Comparison of ENCODE assay signal across 1 cellular context in genomic region chr17:68016838-68017237, GRCh38.
TF ChIP-seq lines count a peak whose summit lies in the region.

No MANE protein-coding gene starts in this region.

TF ChIP-seq in HepG2, 621 proteins besides CTCF, POLR2A, EP300 and RAD21 (continues in another document):
- no peak for TF ChIP-seq ZNF10 (CRISPR knock-in tag; IDR thresholded peaks at IDR 0.05; ENCODE audit: borderline replicate concordance, low read depth)
- TF ChIP-seq EEA1 (CRISPR knock-in tag; IDR thresholded peaks at IDR 0.05; ENCODE audit: borderline replicate concordance) = no peak
- TF ChIP-seq JDP2 (CRISPR knock-in tag; IDR thresholded peaks at IDR 0.05; ENCODE audit: borderline replicate concordance) = no peak
- no peak for TF ChIP-seq MIER2 (CRISPR knock-in tag; IDR thresholded peaks at IDR 0.05)
- 0 out of 2 replicates have a peak, but pooled peaks have one; percentile 35 for TF ChIP-seq PAXIP1 (CRISPR knock-in tag; conservative IDR thresholded peaks at IDR 0.05)
- no peak for TF ChIP-seq MAX (IDR thresholded peaks at IDR 0.05)
- no peak for TF ChIP-seq AGO2 (optimal IDR thresholded peaks at IDR 0.05; ENCODE audit: low read depth, low read length)
- peak; percentile 42; the same call in 1 of the 2 replicates for TF ChIP-seq CREM (IDR thresholded peaks at IDR 0.05)
- TF ChIP-seq CREM (CRISPR knock-in tag; IDR thresholded peaks at IDR 0.05) = no peak
- no peak for TF ChIP-seq KLF9 (CRISPR knock-in tag; IDR thresholded peaks at IDR 0.05; ENCODE audit: low read depth)
- TF ChIP-seq ZNF749 (CRISPR knock-in tag; IDR thresholded peaks at IDR 0.05; ENCODE audit: borderline replicate concordance) = no peak
- TF ChIP-seq ATF7 (IDR thresholded peaks at IDR 0.05) = peak; percentile 62; the same call in 1 of the 2 replicates
- TF ChIP-seq ATF7 (CRISPR knock-in tag; IDR thresholded peaks at IDR 0.05) = no peak
- no peak for TF ChIP-seq SP140L (CRISPR knock-in tag; IDR thresholded peaks at IDR 0.05; ENCODE audit: borderline replicate concordance)
- no peak for TF ChIP-seq ZFP41 (CRISPR knock-in tag; IDR thresholded peaks at IDR 0.05; ENCODE audit: borderline replicate concordance)
- TF ChIP-seq HHEX (CRISPR knock-in tag; IDR thresholded peaks at IDR 0.05) = no peak
- TF ChIP-seq RNF2 (conservative IDR thresholded peaks at IDR 0.05; ENCODE audit: low read depth) = no peak
- no peak for TF ChIP-seq POGZ (CRISPR knock-in tag; IDR thresholded peaks at IDR 0.05)
- no peak for TF ChIP-seq ZHX2 (IDR thresholded peaks at IDR 0.05; ENCODE audit: low read depth)
- no peak for TF ChIP-seq ZHX2 (CRISPR knock-in tag; IDR thresholded peaks at IDR 0.05; ENCODE audit: borderline replicate concordance)
- 0 out of 2 replicates have a peak, but pooled peaks have one; percentile 45 for TF ChIP-seq ZSCAN29 (CRISPR knock-in tag; conservative IDR thresholded peaks at IDR 0.05)
- TF ChIP-seq ZNF121 (CRISPR knock-in tag; IDR thresholded peaks at IDR 0.05) = no peak
- TF ChIP-seq PPARG (CRISPR knock-in tag; conservative IDR thresholded peaks at IDR 0.05) = 0 out of 2 replicates have a peak, but pooled peaks have one; percentile 35
- no peak for TF ChIP-seq SMYD3 (CRISPR knock-in tag; IDR thresholded peaks at IDR 0.05)
- TF ChIP-seq PATZ1 (CRISPR knock-in tag; IDR thresholded peaks at IDR 0.05) = no peak
- TF ChIP-seq FOXA1 (IDR thresholded peaks at IDR 0.05) = no peak
- 0 out of 2 replicates have a peak, but pooled peaks have one; percentile 8 for TF ChIP-seq FOXA1 (CRISPR knock-in tag; IDR thresholded peaks at IDR 0.05)
- no peak for TF ChIP-seq ZNF687 (CRISPR knock-in tag; IDR thresholded peaks at IDR 0.05)
- TF ChIP-seq AGO1 (IDR thresholded peaks at IDR 0.05; ENCODE audit: low read depth, low read length, poor library complexity, severe bottlenecking) = no peak
- no peak for TF ChIP-seq SNAPC5 (CRISPR knock-in tag; IDR thresholded peaks at IDR 0.05; ENCODE audit: borderline replicate concordance)
- no peak for TF ChIP-seq ZNF704 (CRISPR knock-in tag; IDR thresholded peaks at IDR 0.05; ENCODE audit: borderline replicate concordance)
- no peak for TF ChIP-seq ZBTB33 (CRISPR knock-in tag; IDR thresholded peaks at IDR 0.05)
- TF ChIP-seq ZSCAN21 (CRISPR knock-in tag; IDR thresholded peaks at IDR 0.05; ENCODE audit: borderline replicate concordance) = no peak
- TF ChIP-seq YEATS2 (CRISPR knock-in tag; IDR thresholded peaks at IDR 0.05; ENCODE audit: borderline replicate concordance) = no peak
- TF ChIP-seq CHD4 (IDR thresholded peaks at IDR 0.05; ENCODE audit: borderline replicate concordance, low read length) = no peak
- no peak for TF ChIP-seq THAP9 (CRISPR knock-in tag; IDR thresholded peaks at IDR 0.05; ENCODE audit: borderline replicate concordance)
- TF ChIP-seq SIX4 (CRISPR knock-in tag; IDR thresholded peaks at IDR 0.05) = no peak
- no peak for TF ChIP-seq SSRP1 (CRISPR knock-in tag; IDR thresholded peaks at IDR 0.05)
- no peak for TF ChIP-seq PHF20 (CRISPR knock-in tag; IDR thresholded peaks at IDR 0.05)
- TF ChIP-seq ZNF768 (CRISPR knock-in tag; IDR thresholded peaks at IDR 0.05) = no peak
- no peak for TF ChIP-seq ZNF367 (CRISPR knock-in tag; IDR thresholded peaks at IDR 0.05; ENCODE audit: borderline replicate concordance)
